In the genomic region with DNA sequence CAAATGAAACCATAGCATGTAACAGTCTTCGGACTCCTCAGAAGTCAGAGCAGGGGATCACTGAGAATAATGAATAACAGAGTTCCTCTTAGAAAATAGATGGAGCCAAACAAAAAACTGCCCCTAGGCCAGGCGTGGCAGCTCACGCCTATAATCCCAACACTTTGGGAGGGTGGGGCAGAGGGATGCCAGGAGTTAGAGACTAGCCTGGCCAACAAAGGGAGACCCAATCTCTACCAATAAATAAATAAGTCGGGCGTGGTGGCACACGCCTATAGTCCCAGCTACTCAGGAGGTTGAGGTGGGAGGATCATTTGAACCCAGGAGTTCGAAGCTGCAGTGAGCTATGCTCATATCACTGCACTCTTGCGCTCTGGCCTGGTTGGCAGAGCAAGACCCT, we compare ENCODE assay signal across 33 cellular contexts. TPM values are rescaled to one million over a fixed set of nuclear protein-coding genes. Genes with fewer than 3 reads are reported as not detected.
A peak's percentile ranks its signal among the peaks of the same experiment; 100 is the strongest.
DNase-seq lines count a peak whose midpoint lies in the region; ATAC-seq and TF ChIP-seq lines count a peak whose summit lies in the region.
"Had no signal": no experiment of that assay in that cellular context is flagged by ENCODE, and none has a peak within 500 bp of the region (broad histone marks: within the 10 kb centered on the region; RNA-seq: fewer than 3 reads in every experiment).

No MANE protein-coding gene starts in this region.

- DNase-seq in activated CD4-positive, alpha-beta T cell treated with anti-CD3 and anti-CD28 coated beads, Interleukin-2, amount 10 ng/mL, durations not matched to agents 24 days and 14 days = peak; percentile 37
- no peak for DNase-seq in activated CD4-positive, alpha-beta T cell treated with anti-CD3 and anti-CD28 coated beads, Interleukin-2, amount 10 ng/mL, durations not matched to agents 7 days and 5 days
- DNase-seq in osteocyte (ENCODE audit: extremely low spot score, unreplicated experiment) = peak; percentile 23
- DNase-seq: 8988T; ACHN; AML-193; BE2C; C1 segment of cervical spinal cord; Caco-2; Calu3; CD4-positive, alpha-beta memory T cell; CD4-positive, alpha-beta T cell; CD4-positive, CD25-positive, alpha-beta regulatory T cell; CD8-positive, alpha-beta memory T cell; CD8-positive, alpha-beta T cell; COR-L47; DMS 273 treated with DMSO at 0.1 percent for 48 hours; DMS153; DMS53; DMS79; DMS79 treated with DMSO at 0.1 percent for 48 hours; DND-41; EL had no signal

- no peaks in the 10 kb centered on the region for H3K9me3 Mint-ChIP-seq in activated CD4-positive, alpha-beta T cell treated with anti-CD3 and anti-CD28 coated beads, Interleukin-2, amount 10 ng/mL, durations not matched to agents 24 days and 14 days
- H3K9me3 Mint-ChIP-seq in activated CD4-positive, alpha-beta T cell treated with anti-CD3 and anti-CD28 coated beads, Interleukin-2, amount 10 ng/mL, durations not matched to agents 7 days and 5 days = no peaks in the 10 kb centered on the region
- H3K9me3 Mint-ChIP-seq in osteocyte (ENCODE audit: unreplicated experiment) = no peaks in the 10 kb centered on the region
- H3K9me3 Mint-ChIP-seq: CD4-positive, alpha-beta memory T cell; CD4-positive, alpha-beta T cell; CD8-positive, alpha-beta T cell had no signal

- intact Hi-C loops in activated CD4-positive, alpha-beta T cell treated with anti-CD3 and anti-CD28 coated beads, Interleukin-2, amount 10 ng/mL, durations not matched to agents 24 days and 14 days (cut with micrococcal nuclease) = no loop called here

- CTCF ChIA-PET in activated CD4-positive, alpha-beta T cell treated with anti-CD3 and anti-CD28 coated beads, Interleukin-2, amount 10 ng/mL, durations not matched to agents 7 days and 5 days (lab: Charles Lee) = no interaction called here
- CTCF ChIA-PET in HEK293 (lab: Yijun Ruan, JAX) = no interaction called here

- peaks cover 4% of the 10 kb centered on the region for H3K27me3 Mint-ChIP-seq in activated CD4-positive, alpha-beta T cell treated with anti-CD3 and anti-CD28 coated beads, Interleukin-2, amount 10 ng/mL, durations not matched to agents 24 days and 14 days
- H3K27me3 Mint-ChIP-seq in activated CD4-positive, alpha-beta T cell treated with anti-CD3 and anti-CD28 coated beads, Interleukin-2, amount 10 ng/mL, durations not matched to agents 7 days and 5 days = peaks cover 4% of the 10 kb centered on the region
- peaks cover 8% of the 10 kb centered on the region for H3K27me3 Mint-ChIP-seq in osteocyte (ENCODE audit: unreplicated experiment)

- H3K36me3 Mint-ChIP-seq in activated CD4-positive, alpha-beta T cell treated with anti-CD3 and anti-CD28 coated beads, Interleukin-2, amount 10 ng/mL, durations not matched to agents 24 days and 14 days (ENCODE audit: low read depth) = no peaks in the 10 kb centered on the region
- no peaks in the 10 kb centered on the region for H3K36me3 Mint-ChIP-seq in activated CD4-positive, alpha-beta T cell treated with anti-CD3 and anti-CD28 coated beads, Interleukin-2, amount 10 ng/mL, durations not matched to agents 7 days and 5 days (ENCODE audit: low read depth)
- no peaks in the 10 kb centered on the region for H3K36me3 Mint-ChIP-seq in osteocyte (ENCODE audit: unreplicated experiment)
- H3K36me3 Mint-ChIP-seq: CD14-positive monocyte; CD4-positive, alpha-beta memory T cell; CD4-positive, CD25-positive, alpha-beta regulatory T cell; CD8-positive, alpha-beta memory T cell; CD8-positive, alpha-beta T cell had no signal

- H3K4me1 ChIP-seq in HEK293 (ENCODE audit: control insufficient read depth, insufficient read depth, low read length) = no peaks in the 10 kb centered on the region
- H3K4me1 ChIP-seq: A549; BLaER1; BLaER1 treated with 17β-estradiol and CSF1 and Interleukin-3, amounts not matched to agents 10 nM and 100 nM; Caco-2 had no signal

- no peak overlapping the region for H3K27ac ChIP-seq in HEK293 (ENCODE audit: extremely low read depth, low read depth, low read length)
- H3K27ac ChIP-seq: 22Rv1; A549; BLaER1; BLaER1 treated with 17β-estradiol and CSF1 and Interleukin-3, amounts not matched to agents 10 nM and 100 nM; C4-2B had no signal

- no peak overlapping the region for H3K4me3 ChIP-seq in HEK293 (ENCODE audit: low read depth, low read length)
- H3K4me3 ChIP-seq: A549; BLaER1; BLaER1 treated with 17β-estradiol and CSF1 and Interleukin-3, amounts not matched to agents 10 nM and 100 nM had no signal

- no peak overlapping the region for H3K27ac Mint-ChIP-seq in activated CD4-positive, alpha-beta T cell treated with anti-CD3 and anti-CD28 coated beads, Interleukin-2, amount 10 ng/mL, durations not matched to agents 24 days and 14 days
- H3K27ac Mint-ChIP-seq in activated CD4-positive, alpha-beta T cell treated with anti-CD3 and anti-CD28 coated beads, Interleukin-2, amount 10 ng/mL, durations not matched to agents 7 days and 5 days = no peak overlapping the region
- no peak overlapping the region for H3K27ac Mint-ChIP-seq in osteocyte (ENCODE audit: unreplicated experiment)
- H3K27ac Mint-ChIP-seq: B cell; CD14-positive monocyte; CD4-positive, alpha-beta memory T cell; CD4-positive, alpha-beta T cell; CD4-positive, CD25-positive, alpha-beta regulatory T cell; CD8-positive, alpha-beta memory T cell; CD8-positive, alpha-beta T cell had no signal

- no peak overlapping the region for H3K4me3 Mint-ChIP-seq in activated CD4-positive, alpha-beta T cell treated with anti-CD3 and anti-CD28 coated beads, Interleukin-2, amount 10 ng/mL, durations not matched to agents 24 days and 14 days
- no peak overlapping the region for H3K4me3 Mint-ChIP-seq in activated CD4-positive, alpha-beta T cell treated with anti-CD3 and anti-CD28 coated beads, Interleukin-2, amount 10 ng/mL, durations not matched to agents 7 days and 5 days
- no peak overlapping the region for H3K4me3 Mint-ChIP-seq in osteocyte (ENCODE audit: unreplicated experiment)
- H3K4me3 Mint-ChIP-seq: B cell; CD14-positive monocyte; CD4-positive, alpha-beta memory T cell; CD4-positive, alpha-beta T cell; CD4-positive, CD25-positive, alpha-beta regulatory T cell; CD8-positive, alpha-beta memory T cell; CD8-positive, alpha-beta T cell had no signal

- no peaks in the 10 kb centered on the region for H3K4me1 Mint-ChIP-seq in activated CD4-positive, alpha-beta T cell treated with anti-CD3 and anti-CD28 coated beads, Interleukin-2, amount 10 ng/mL, durations not matched to agents 24 days and 14 days
- H3K4me1 Mint-ChIP-seq in activated CD4-positive, alpha-beta T cell treated with anti-CD3 and anti-CD28 coated beads, Interleukin-2, amount 10 ng/mL, durations not matched to agents 7 days and 5 days = no peaks in the 10 kb centered on the region
- no peaks in the 10 kb centered on the region for H3K4me1 Mint-ChIP-seq in osteocyte (ENCODE audit: unreplicated experiment)
- H3K4me1 Mint-ChIP-seq: B cell; CD14-positive monocyte; CD4-positive, alpha-beta memory T cell; CD4-positive, CD25-positive, alpha-beta regulatory T cell; CD8-positive, alpha-beta memory T cell had no signal

- no peaks in the 10 kb centered on the region for H3K36me3 ChIP-seq in HEK293 (ENCODE audit: control insufficient read depth in 2 of 2, insufficient read depth in 1 of 2, low read length in 2 of 2)
- H3K36me3 ChIP-seq: BE2C; BLaER1; BLaER1 treated with 17β-estradiol and CSF1 and Interleukin-3, amounts not matched to agents 10 nM and 100 nM had no signal

- ATAC-seq in GM19467 (IDR thresholded peaks at IDR 0.05; ENCODE audit: unreplicated experiment) (no peak), esophagus mucosa (no peak)
- ATAC-seq: A549; CD8-positive, alpha-beta T cell had no signal

- H3K9me3 ChIP-seq in HEK293 (ENCODE audit: control insufficient read depth, insufficient read depth, low read depth, low read length) = no peaks in the 10 kb centered on the region
- H3K9me3 ChIP-seq: A549; BE2C; BLaER1; BLaER1 treated with 17β-estradiol and CSF1 and Interleukin-3, amounts not matched to agents 10 nM and 100 nM; Caco-2 had no signal

- TF ChIP-seq CTCF in HEK293 (tag by site-specific recombination; IDR thresholded peaks at IDR 0.05) (no peak), osteocyte (IDR thresholded peaks at IDR 0.05) (no peak)

- POLR2A ChIA-PET in activated CD4-positive, alpha-beta T cell treated with anti-CD3 and anti-CD28 coated beads, Interleukin-2, amount 10 ng/mL, durations not matched to agents 7 days and 5 days (lab: Charles Lee) = no interaction called here
- POLR2A ChIA-PET in HEK293 (lab: Yijun Ruan, JAX) = no interaction called here

TF ChIP-seq in HEK293, 187 proteins besides CTCF, POLR2A, EP300 and RAD21 (continues in another document):
- TF ChIP-seq, protein P1, sequence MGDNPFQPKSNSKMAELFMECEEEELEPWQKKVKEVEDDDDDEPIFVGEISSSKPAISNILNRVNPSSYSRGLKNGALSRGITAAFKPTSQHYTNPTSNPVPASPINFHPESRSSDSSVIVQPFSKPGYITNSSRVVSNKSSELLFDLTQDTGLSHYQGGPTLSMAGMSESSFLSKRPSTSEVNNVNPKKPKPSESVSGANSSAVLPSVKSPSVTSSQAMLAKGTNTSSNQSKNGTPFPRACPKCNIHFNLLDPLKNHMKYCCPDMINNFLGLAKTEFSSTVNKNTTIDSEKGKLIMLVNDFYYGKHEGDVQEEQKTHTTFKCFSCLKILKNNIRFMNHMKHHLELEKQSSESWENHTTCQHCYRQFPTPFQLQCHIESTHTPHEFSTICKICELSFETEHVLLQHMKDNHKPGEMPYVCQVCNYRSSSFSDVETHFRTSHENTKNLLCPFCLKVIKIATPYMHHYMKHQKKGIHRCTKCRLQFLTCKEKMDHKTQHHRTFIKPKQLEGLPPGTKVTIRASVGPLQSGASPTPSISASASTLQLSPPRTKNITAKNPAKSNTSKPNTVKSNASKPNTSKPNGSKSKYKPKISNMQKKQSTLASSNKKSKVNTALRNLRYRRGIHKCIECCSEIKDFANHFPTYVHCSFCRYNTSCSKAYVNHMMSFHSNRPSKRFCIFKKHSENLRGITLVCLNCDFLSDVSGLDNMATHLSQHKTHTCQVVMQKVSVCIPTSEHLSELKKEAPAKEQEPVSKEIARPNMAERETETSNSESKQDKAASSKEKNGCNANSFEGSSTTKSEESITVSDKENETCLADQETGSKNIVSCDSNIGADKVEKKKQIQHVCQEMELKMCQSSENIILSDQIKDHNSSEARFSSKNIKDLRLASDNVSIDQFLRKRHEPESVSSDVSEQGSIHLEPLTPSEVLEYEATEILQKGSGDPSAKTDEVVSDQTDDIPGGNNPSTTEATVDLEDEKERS (tag by site-specific recombination; IDR thresholded peaks at IDR 0.05) = no peak
- TF ChIP-seq ZBTB20 (tag by site-specific recombination; IDR thresholded peaks at IDR 0.05) (no peak), ZNF404 (tag by site-specific recombination; IDR thresholded peaks at IDR 0.05) (no peak), REPIN1 (tag by site-specific recombination; IDR thresholded peaks at IDR 0.05; ENCODE audit: low read depth) (no peak), BCL11A (tag by site-specific recombination; IDR thresholded peaks at IDR 0.05; ENCODE audit: low read depth) (no peak), KLF1 (tag by site-specific recombination; IDR thresholded peaks at IDR 0.05) (peak; percentile 93)

RNA-seq across cellular contexts. Expression of a gene that starts 58.5 kb away (rescaled TPM):
- total RNA-seq in activated CD4-positive, alpha-beta T cell treated with anti-CD3 and anti-CD28 coated beads, Interleukin-2, amount 10 ng/mL, durations not matched to agents 24 days and 14 days = not detected in 2 replicates
- total RNA-seq in activated CD4-positive, alpha-beta T cell treated with anti-CD3 and anti-CD28 coated beads, Interleukin-2, amount 10 ng/mL, durations not matched to agents 7 days and 5 days = not detected
- total RNA-seq in osteocyte (40.5 and 47.2 TPM in 2 replicates), esophagus mucosa (8.7 TPM)
- total RNA-seq: B cell; CD4-positive, alpha-beta memory T cell; CD4-positive, alpha-beta T cell; CD4-positive, CD25-positive, alpha-beta regulatory T cell; CD8-positive, alpha-beta memory T cell; CD8-positive, alpha-beta T cell had no signal
